In the genomic region with DNA sequence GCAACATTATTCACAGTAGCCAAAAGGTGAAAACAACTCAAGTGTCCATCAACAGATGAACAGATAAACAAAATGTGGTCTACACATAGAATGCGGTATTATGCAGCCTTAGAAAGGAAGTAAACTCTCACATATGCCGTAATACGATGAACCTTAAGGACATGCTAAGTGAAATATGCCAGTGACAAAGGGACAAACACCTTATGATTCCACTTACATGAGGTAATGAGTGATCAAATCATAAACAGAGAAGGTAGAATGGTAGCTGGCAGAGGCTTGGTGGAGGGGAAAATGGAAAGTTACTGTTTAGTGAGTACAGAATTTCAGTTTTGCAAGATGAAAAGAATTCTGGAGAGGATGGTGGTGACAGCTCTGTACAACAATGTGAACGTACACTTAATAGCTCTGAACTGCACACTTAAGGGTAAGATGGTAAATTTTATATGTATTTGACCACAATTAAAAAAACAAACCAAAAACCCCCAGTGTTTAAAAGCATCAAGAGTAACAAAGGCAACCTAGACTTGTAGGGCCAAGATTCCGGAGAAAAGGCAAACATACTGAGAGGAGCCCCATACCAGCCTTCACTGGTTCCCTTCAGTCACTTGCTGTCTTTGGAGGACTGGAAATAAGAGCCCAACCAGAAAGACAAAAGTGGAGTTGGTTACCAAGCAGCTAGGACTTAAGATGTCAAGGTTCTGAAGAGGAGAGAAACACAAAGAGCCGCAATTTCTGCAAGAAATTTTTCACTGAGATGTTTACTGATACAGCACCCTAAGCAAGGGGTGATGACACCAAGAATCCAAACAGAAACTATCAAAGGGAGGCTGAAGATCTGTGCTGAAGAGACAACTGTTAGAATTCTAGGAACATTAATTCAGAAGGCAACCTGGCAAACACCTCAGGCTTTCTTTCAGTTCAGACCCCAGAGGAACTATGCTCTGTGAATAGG, we compare ENCODE assay signal across 10 cellular contexts.
DNase-seq lines count a peak whose midpoint lies in the region; ATAC-seq and TF ChIP-seq lines count a peak whose summit lies in the region.
"Had no signal": no experiment of that assay in that cellular context is flagged by ENCODE, and none has a peak within 500 bp of the region (broad histone marks: within the 10 kb centered on the region; RNA-seq: fewer than 3 reads in every experiment).

No MANE protein-coding gene starts in this region.

- POLR2A ChIA-PET in WTC11 (lab: Charles Lee) = interaction anchor here (0.7 kb wide), 1 partner anchor 1071 kb away, joined by 3 read pairs; no protein-coding TSS in a partner anchor

- CTCF ChIA-PET in WTC11 (lab: Charles Lee) = no interaction called here

- no peaks in the 10 kb centered on the region for H3K4me1 ChIP-seq in mucosa of rectum (ENCODE audit: control insufficient read depth in 2 of 2, insufficient read depth in 2 of 2, low read length in 2 of 2)

- peaks cover 0 to 2% of the 10 kb centered on the region in 2 donors for H3K36me3 ChIP-seq in mucosa of rectum (ENCODE audit: control insufficient read depth in 2 of 2, insufficient read depth in 2 of 2, low read length in 2 of 2)
- H3K36me3 ChIP-seq: thyroid gland had no signal

- DNase-seq in WTC11 (ENCODE audit: low spot score) (no peak), HUDEP-2 (lab: John Stamatoyannopoulos, UW; ENCODE audit: unreplicated experiment in 76 of 76) (no peak), HFFc6 (no peak), SW 1271 (lab: John Stamatoyannopoulos, UW) (no peak)
- DNase-seq: thyroid gland had no signal

- no peaks in the 10 kb centered on the region for H3K27me3 Mint-ChIP-seq in WTC11 (ENCODE audit: low read depth)
- H3K27me3 Mint-ChIP-seq in HFFc6 (ENCODE audit: insufficient read depth) = no peaks in the 10 kb centered on the region; the same call in none of the 2 replicates

- TF ChIP-seq POLR2A in GM18505 (IDR thresholded peaks at IDR 0.05; ENCODE audit: borderline replicate concordance, extremely low read depth, insufficient read depth, insufficient read length) = no peak

- H3K27me3 ChIP-seq in mucosa of rectum (ENCODE audit: control insufficient read depth in 2 of 2, insufficient read depth in 2 of 2, low read length in 2 of 2) = no peaks in the 10 kb centered on the region
- H3K27me3 ChIP-seq: thyroid gland had no signal

- peak overlapping the region in 1 of 2 donors; percentile 20 for H3K4me3 ChIP-seq in mucosa of rectum (ENCODE audit: low read length in 2 of 2)
- H3K4me3 ChIP-seq: thyroid gland had no signal

- H3K36me3 Mint-ChIP-seq in WTC11 (peaks cover 2% of the 10 kb centered on the region; the same call in 1 of the 2 replicates), HFFc6 (ENCODE audit: low read depth) (peaks cover 17% of the 10 kb centered on the region)

- H3K27ac ChIP-seq in mucosa of rectum (ENCODE audit: low read depth in 2 of 2, low read length in 2 of 2) = peak overlapping the region; percentile 3 to 18
- H3K27ac ChIP-seq: parathyroid adenoma had no signal

- H3K27ac Mint-ChIP-seq in WTC11 (peak overlapping the region; percentile 44), HFFc6 (no peak overlapping the region)

- H3K9ac ChIP-seq in mucosa of rectum (ENCODE audit: low read depth in 1 of 2, low read length in 2 of 2) = no peak overlapping the region
- H3K9ac ChIP-seq: parathyroid adenoma had no signal

- no peaks in the 10 kb centered on the region for H3K9me3 Mint-ChIP-seq in WTC11
- no peaks in the 10 kb centered on the region for H3K9me3 Mint-ChIP-seq in HFFc6

- TF ChIP-seq CTCF in WTC11 (IDR thresholded peaks at IDR 0.05) = no peak
- no peak for TF ChIP-seq CTCF in HFFc6 (IDR thresholded peaks at IDR 0.05)

- ATAC-seq in GM18505 (IDR thresholded peaks at IDR 0.05; ENCODE audit: unreplicated experiment) = peak; percentile 29
- ATAC-seq in HG02885 (IDR thresholded peaks at IDR 0.05; ENCODE audit: poor library complexity, unreplicated experiment) = peak; percentile 15
- peak; percentile 52 for ATAC-seq in WTC11
- no peak for ATAC-seq in GM21619 (IDR thresholded peaks at IDR 0.05; ENCODE audit: unreplicated experiment)

- H3K4me1 Mint-ChIP-seq in WTC11 (peaks cover 44% of the 10 kb centered on the region), HFFc6 (ENCODE audit: low read depth) (peaks cover 78% of the 10 kb centered on the region)

- no peaks in the 10 kb centered on the region for H3K9me3 ChIP-seq in mucosa of rectum (ENCODE audit: control insufficient read depth in 2 of 2, low read length in 2 of 2)
- H3K9me3 ChIP-seq: thyroid gland had no signal

- H3K4me3 Mint-ChIP-seq in WTC11 (no peak overlapping the region), HFFc6 (no peak overlapping the region)

TF ChIP-seq in WTC11, 78 proteins besides CTCF, POLR2A, EP300 and RAD21 (continues in another document):
- TF ChIP-seq ELF4 (CRISPR knock-in tag; IDR thresholded peaks at IDR 0.05; ENCODE audit: low read depth) = no peak
- TF ChIP-seq, protein P1, sequence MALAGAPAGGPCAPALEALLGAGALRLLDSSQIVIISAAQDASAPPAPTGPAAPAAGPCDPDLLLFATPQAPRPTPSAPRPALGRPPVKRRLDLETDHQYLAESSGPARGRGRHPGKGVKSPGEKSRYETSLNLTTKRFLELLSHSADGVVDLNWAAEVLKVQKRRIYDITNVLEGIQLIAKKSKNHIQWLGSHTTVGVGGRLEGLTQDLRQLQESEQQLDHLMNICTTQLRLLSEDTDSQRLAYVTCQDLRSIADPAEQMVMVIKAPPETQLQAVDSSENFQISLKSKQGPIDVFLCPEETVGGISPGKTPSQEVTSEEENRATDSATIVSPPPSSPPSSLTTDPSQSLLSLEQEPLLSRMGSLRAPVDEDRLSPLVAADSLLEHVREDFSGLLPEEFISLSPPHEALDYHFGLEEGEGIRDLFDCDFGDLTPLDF (CRISPR knock-in tag; IDR thresholded peaks at IDR 0.05) = no peak
- TF ChIP-seq KAT7 (CRISPR knock-in tag; IDR thresholded peaks at IDR 0.05; ENCODE audit: borderline replicate concordance) = no peak
- no peak for TF ChIP-seq CBFB (CRISPR knock-in tag; IDR thresholded peaks at IDR 0.05; ENCODE audit: low read depth)
- TF ChIP-seq, protein P2, sequence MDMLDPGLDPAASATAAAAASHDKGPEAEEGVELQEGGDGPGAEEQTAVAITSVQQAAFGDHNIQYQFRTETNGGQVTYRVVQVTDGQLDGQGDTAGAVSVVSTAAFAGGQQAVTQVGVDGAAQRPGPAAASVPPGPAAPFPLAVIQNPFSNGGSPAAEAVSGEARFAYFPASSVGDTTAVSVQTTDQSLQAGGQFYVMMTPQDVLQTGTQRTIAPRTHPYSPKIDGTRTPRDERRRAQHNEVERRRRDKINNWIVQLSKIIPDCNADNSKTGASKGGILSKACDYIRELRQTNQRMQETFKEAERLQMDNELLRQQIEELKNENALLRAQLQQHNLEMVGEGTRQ (CRISPR knock-in tag; IDR thresholded peaks at IDR 0.05) = no peak
- no peak for TF ChIP-seq HMGA2 (CRISPR knock-in tag; IDR thresholded peaks at IDR 0.05)
- TF ChIP-seq ZNF423 (CRISPR knock-in tag; IDR thresholded peaks at IDR 0.05) = no peak
- TF ChIP-seq, protein P3, sequence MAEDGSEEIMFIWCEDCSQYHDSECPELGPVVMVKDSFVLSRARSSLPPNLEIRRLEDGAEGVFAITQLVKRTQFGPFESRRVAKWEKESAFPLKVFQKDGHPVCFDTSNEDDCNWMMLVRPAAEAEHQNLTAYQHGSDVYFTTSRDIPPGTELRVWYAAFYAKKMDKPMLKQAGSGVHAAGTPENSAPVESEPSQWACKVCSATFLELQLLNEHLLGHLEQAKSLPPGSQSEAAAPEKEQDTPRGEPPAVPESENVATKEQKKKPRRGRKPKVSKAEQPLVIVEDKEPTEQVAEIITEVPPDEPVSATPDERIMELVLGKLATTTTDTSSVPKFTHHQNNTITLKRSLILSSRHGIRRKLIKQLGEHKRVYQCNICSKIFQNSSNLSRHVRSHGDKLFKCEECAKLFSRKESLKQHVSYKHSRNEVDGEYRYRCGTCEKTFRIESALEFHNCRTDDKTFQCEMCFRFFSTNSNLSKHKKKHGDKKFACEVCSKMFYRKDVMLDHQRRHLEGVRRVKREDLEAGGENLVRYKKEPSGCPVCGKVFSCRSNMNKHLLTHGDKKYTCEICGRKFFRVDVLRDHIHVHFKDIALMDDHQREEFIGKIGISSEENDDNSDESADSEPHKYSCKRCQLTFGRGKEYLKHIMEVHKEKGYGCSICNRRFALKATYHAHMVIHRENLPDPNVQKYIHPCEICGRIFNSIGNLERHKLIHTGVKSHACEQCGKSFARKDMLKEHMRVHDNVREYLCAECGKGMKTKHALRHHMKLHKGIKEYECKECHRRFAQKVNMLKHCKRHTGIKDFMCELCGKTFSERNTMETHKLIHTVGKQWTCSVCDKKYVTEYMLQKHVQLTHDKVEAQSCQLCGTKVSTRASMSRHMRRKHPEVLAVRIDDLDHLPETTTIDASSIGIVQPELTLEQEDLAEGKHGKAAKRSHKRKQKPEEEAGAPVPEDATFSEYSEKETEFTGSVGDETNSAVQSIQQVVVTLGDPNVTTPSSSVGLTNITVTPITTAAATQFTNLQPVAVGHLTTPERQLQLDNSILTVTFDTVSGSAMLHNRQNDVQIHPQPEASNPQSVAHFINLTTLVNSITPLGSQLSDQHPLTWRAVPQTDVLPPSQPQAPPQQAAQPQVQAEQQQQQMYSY (CRISPR knock-in tag; IDR thresholded peaks at IDR 0.05) = no peak
- TF ChIP-seq MYBL2 (CRISPR knock-in tag; IDR thresholded peaks at IDR 0.05) = no peak
- no peak for TF ChIP-seq EMX1 (CRISPR knock-in tag; IDR thresholded peaks at IDR 0.05)
- no peak for TF ChIP-seq ETV6 (CRISPR knock-in tag; IDR thresholded peaks at IDR 0.05)
- no peak for TF ChIP-seq IRF2 (CRISPR knock-in tag; IDR thresholded peaks at IDR 0.05; ENCODE audit: borderline replicate concordance, low read depth)
- no peak for TF ChIP-seq GRHL2 (CRISPR knock-in tag; IDR thresholded peaks at IDR 0.05; ENCODE audit: insufficient replicate concordance, severe bottlenecking)
- no peak for TF ChIP-seq ZNF671 (CRISPR knock-in tag; IDR thresholded peaks at IDR 0.05)
- TF ChIP-seq, protein P4, sequence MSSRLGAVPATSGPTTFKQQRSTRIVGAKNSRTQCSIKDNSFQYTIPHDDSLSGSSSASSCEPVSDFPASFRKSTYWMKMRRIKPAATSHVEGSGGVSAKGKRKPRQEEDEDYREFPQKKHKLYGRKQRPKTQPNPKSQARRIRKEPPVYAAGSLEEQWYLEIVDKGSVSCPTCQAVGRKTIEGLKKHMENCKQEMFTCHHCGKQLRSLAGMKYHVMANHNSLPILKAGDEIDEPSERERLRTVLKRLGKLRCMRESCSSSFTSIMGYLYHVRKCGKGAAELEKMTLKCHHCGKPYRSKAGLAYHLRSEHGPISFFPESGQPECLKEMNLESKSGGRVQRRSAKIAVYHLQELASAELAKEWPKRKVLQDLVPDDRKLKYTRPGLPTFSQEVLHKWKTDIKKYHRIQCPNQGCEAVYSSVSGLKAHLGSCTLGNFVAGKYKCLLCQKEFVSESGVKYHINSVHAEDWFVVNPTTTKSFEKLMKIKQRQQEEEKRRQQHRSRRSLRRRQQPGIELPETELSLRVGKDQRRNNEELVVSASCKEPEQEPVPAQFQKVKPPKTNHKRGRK (CRISPR knock-in tag; IDR thresholded peaks at IDR 0.05; ENCODE audit: borderline replicate concordance) = no peak
- TF ChIP-seq JAZF1 (CRISPR knock-in tag; IDR thresholded peaks at IDR 0.05) = no peak
- no peak for TF ChIP-seq MXD4 (CRISPR knock-in tag; IDR thresholded peaks at IDR 0.05; ENCODE audit: borderline replicate concordance)
